1 cellular context compared by ENCODE assay signal in the genomic region with DNA sequence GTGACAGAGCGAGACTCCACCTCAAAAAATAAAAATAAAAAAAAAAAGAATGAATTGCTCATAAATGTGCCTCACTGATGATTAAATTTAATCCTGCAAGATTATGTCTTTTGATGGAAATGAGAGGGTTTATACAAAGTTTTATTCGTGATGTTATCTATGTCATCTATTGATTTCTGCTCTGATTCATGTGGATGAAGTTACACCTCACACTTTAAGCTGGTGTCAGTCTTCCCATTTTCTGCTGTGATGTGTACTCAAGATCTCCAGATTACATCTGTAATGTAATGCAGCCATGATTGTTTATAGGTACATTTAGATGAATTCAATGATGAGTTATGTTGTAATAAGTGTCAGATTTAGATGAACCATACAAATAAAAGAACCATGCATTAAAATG.
A peak's percentile ranks its signal among the peaks of the same experiment; 100 is the strongest.
TF ChIP-seq lines count a peak whose summit lies in the region.

No MANE protein-coding gene starts in this region.

TF ChIP-seq in HEK293, 187 proteins besides CTCF, POLR2A, EP300 and RAD21 (continued from another document):
- TF ChIP-seq, protein P1, sequence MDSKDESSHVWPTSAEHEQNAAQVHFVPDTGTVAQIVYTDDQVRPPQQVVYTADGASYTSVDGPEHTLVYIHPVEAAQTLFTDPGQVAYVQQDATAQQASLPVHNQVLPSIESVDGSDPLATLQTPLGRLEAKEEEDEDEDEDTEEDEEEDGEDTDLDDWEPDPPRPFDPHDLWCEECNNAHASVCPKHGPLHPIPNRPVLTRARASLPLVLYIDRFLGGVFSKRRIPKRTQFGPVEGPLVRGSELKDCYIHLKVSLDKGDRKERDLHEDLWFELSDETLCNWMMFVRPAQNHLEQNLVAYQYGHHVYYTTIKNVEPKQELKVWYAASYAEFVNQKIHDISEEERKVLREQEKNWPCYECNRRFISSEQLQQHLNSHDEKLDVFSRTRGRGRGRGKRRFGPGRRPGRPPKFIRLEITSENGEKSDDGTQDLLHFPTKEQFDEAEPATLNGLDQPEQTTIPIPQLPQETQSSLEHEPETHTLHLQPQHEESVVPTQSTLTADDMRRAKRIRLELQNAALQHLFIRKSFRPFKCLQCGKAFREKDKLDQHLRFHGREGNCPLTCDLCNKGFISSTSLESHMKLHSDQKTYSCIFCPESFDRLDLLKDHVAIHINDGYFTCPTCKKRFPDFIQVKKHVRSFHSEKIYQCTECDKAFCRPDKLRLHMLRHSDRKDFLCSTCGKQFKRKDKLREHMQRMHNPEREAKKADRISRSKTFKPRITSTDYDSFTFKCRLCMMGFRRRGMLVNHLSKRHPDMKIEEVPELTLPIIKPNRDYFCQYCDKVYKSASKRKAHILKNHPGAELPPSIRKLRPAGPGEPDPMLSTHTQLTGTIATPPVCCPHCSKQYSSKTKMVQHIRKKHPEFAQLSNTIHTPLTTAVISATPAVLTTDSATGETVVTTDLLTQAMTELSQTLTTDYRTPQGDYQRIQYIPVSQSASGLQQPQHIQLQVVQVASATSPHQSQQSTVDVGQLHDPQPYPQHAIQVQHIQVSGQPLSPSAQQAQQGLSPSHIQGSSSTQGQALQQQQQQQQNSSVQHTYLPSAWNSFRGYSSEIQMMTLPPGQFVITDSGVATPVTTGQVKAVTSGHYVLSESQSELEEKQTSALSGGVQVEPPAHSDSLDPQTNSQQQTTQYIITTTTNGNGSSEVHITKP (tag by site-specific recombination; IDR thresholded peaks at IDR 0.05): peak; percentile 28; the same call in 1 of the 2 replicates
- TF ChIP-seq, protein P2, sequence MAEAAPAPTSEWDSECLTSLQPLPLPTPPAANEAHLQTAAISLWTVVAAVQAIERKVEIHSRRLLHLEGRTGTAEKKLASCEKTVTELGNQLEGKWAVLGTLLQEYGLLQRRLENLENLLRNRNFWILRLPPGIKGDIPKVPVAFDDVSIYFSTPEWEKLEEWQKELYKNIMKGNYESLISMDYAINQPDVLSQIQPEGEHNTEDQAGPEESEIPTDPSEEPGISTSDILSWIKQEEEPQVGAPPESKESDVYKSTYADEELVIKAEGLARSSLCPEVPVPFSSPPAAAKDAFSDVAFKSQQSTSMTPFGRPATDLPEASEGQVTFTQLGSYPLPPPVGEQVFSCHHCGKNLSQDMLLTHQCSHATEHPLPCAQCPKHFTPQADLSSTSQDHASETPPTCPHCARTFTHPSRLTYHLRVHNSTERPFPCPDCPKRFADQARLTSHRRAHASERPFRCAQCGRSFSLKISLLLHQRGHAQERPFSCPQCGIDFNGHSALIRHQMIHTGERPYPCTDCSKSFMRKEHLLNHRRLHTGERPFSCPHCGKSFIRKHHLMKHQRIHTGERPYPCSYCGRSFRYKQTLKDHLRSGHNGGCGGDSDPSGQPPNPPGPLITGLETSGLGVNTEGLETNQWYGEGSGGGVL (tag by site-specific recombination; IDR thresholded peaks at IDR 0.05): 0 out of 2 replicates have a peak, but pooled peaks have one; percentile 13
- 0 out of 2 replicates have a peak, but pooled peaks have one; percentile 10 for TF ChIP-seq OSR2 (tag by site-specific recombination; IDR thresholded peaks at IDR 0.05)
- TF ChIP-seq ZNF366 (tag by site-specific recombination; conservative IDR thresholded peaks at IDR 0.05): no peak
- TF ChIP-seq, protein P3, sequence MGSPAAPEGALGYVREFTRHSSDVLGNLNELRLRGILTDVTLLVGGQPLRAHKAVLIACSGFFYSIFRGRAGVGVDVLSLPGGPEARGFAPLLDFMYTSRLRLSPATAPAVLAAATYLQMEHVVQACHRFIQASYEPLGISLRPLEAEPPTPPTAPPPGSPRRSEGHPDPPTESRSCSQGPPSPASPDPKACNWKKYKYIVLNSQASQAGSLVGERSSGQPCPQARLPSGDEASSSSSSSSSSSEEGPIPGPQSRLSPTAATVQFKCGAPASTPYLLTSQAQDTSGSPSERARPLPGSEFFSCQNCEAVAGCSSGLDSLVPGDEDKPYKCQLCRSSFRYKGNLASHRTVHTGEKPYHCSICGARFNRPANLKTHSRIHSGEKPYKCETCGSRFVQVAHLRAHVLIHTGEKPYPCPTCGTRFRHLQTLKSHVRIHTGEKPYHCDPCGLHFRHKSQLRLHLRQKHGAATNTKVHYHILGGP (tag by site-specific recombination; IDR thresholded peaks at IDR 0.05): peak; percentile 74
- TF ChIP-seq, protein P4, sequence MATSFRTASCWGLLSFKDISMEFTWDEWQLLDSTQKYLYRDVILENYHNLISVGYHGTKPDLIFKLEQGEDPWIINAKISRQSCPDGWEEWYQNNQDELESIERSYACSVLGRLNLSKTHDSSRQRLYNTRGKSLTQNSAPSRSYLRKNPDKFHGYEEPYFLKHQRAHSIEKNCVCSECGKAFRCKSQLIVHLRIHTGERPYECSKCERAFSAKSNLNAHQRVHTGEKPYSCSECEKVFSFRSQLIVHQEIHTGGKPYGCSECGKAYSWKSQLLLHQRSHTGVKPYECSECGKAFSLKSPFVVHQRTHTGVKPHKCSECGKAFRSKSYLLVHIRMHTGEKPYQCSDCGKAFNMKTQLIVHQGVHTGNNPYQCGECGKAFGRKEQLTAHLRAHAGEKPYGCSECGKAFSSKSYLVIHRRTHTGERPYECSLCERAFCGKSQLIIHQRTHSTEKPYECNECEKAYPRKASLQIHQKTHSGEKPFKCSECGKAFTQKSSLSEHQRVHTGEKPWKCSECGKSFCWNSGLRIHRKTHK (tag by site-specific recombination; IDR thresholded peaks at IDR 0.05): no peak
- 0 out of 2 replicates have a peak, but pooled peaks have one; percentile 24 for TF ChIP-seq ZNF350 (tag by site-specific recombination; IDR thresholded peaks at IDR 0.05)
- TF ChIP-seq KLF10 (tag by site-specific recombination; IDR thresholded peaks at IDR 0.05): 0 out of 2 replicates have a peak, but pooled peaks have one; percentile 14
- TF ChIP-seq, protein P5, sequence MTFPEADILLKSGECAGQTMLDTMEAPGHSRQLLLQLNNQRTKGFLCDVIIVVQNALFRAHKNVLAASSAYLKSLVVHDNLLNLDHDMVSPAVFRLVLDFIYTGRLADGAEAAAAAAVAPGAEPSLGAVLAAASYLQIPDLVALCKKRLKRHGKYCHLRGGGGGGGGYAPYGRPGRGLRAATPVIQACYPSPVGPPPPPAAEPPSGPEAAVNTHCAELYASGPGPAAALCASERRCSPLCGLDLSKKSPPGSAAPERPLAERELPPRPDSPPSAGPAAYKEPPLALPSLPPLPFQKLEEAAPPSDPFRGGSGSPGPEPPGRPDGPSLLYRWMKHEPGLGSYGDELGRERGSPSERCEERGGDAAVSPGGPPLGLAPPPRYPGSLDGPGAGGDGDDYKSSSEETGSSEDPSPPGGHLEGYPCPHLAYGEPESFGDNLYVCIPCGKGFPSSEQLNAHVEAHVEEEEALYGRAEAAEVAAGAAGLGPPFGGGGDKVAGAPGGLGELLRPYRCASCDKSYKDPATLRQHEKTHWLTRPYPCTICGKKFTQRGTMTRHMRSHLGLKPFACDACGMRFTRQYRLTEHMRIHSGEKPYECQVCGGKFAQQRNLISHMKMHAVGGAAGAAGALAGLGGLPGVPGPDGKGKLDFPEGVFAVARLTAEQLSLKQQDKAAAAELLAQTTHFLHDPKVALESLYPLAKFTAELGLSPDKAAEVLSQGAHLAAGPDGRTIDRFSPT (tag by site-specific recombination; IDR thresholded peaks at IDR 0.05): peak; percentile 89
- TF ChIP-seq KLF8 (tag by site-specific recombination; IDR thresholded peaks at IDR 0.05): peak; percentile 71; the same call in 1 of the 2 replicates
- no peak for TF ChIP-seq ZNF701 (tag by site-specific recombination; IDR thresholded peaks at IDR 0.05)
- TF ChIP-seq, protein P6, sequence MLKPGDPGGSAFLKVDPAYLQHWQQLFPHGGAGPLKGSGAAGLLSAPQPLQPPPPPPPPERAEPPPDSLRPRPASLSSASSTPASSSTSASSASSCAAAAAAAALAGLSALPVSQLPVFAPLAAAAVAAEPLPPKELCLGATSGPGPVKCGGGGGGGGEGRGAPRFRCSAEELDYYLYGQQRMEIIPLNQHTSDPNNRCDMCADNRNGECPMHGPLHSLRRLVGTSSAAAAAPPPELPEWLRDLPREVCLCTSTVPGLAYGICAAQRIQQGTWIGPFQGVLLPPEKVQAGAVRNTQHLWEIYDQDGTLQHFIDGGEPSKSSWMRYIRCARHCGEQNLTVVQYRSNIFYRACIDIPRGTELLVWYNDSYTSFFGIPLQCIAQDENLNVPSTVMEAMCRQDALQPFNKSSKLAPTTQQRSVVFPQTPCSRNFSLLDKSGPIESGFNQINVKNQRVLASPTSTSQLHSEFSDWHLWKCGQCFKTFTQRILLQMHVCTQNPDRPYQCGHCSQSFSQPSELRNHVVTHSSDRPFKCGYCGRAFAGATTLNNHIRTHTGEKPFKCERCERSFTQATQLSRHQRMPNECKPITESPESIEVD (tag by site-specific recombination; IDR thresholded peaks at IDR 0.05): peak; percentile 44
- TF ChIP-seq, protein P7, sequence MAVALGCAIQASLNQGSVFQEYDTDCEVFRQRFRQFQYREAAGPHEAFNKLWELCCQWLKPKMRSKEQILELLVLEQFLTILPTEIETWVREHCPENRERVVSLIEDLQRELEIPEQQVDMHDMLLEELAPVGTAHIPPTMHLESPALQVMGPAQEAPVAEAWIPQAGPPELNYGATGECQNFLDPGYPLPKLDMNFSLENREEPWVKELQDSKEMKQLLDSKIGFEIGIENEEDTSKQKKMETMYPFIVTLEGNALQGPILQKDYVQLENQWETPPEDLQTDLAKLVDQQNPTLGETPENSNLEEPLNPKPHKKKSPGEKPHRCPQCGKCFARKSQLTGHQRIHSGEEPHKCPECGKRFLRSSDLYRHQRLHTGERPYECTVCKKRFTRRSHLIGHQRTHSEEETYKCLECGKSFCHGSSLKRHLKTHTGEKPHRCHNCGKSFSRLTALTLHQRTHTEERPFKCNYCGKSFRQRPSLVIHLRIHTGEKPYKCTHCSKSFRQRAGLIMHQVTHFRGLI (tag by site-specific recombination; IDR thresholded peaks at IDR 0.05): no peak
- 0 out of 2 replicates have a peak, but pooled peaks have one; percentile 38 for TF ChIP-seq BCL11A (tag by site-specific recombination; IDR thresholded peaks at IDR 0.05; ENCODE audit: low read depth)
- TF ChIP-seq ZNF843 (tag by site-specific recombination; IDR thresholded peaks at IDR 0.05): peak; percentile 66
